In the genomic region with DNA sequence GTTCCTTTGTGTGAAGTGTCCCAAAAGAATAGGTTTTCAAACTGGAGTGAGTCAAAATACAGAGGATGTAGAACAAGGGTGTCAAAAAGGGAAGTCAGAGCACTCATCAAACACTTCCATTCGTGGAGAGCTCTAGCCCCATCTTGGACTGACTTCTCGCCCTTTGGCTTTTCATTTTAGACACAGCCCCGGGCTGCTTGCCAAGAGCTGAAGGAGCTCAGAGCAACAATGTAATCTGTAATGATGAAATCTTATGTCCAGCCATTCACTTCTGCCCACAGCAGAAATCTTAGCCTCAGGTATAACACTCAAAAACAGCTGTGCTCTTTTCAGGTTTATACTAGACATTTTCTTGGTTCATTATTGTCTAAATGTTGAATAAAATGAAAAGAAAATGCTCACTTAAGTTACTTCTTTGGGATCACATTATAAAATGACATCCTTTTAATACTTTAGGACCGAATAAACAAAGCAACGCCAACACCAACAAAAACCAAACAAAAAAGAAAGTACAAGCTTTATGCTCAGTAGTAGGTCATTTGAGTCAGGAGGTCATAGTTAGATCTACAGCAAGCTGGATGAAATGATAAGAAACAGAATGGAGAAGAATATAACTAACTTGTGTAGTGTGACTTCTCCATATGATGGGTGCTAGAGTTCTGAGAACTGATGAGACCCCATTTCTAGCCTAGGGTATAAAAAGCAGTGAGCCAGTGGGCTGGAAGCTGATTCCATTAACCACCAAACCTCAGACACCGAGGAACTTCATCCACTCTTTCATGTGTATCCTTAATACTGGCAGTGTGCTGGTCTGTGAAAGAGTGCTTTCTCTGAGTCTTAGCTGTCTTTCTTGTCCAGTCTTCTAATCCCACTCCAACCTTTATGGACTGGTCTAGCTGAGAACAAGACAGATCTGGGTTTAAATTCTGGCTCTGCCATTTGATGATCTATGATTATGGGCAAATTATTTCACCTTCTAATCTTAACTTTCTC, we compare ENCODE assay signal across 20 cellular contexts.
DNase-seq lines count a peak whose midpoint lies in the region; ATAC-seq and TF ChIP-seq lines count a peak whose summit lies in the region.
"Had no signal": no experiment of that assay in that cellular context is flagged by ENCODE, and none has a peak within 500 bp of the region (broad histone marks: within the 10 kb centered on the region; RNA-seq: fewer than 3 reads in every experiment).

No MANE protein-coding gene starts in this region.

- H3K27ac ChIP-seq in right atrium auricular region, result no peak overlapping the region
- no peak overlapping the region for H3K27ac ChIP-seq in colonic mucosa
- H3K27ac ChIP-seq: cardiac muscle cell, upper lobe of left lung had no signal

- H3K9me3 ChIP-seq in right atrium auricular region (peaks cover 0 to 4% of the 10 kb centered on the region in 2 donors), colonic mucosa (no peaks in the 10 kb centered on the region)
- H3K9me3 ChIP-seq: Caco-2, upper lobe of left lung had no signal

- H3K4me1 ChIP-seq in right atrium auricular region, result no peaks in the 10 kb centered on the region
- no peaks in the 10 kb centered on the region for H3K4me1 ChIP-seq in colonic mucosa

- H3K36me3 ChIP-seq in right atrium auricular region, result no peaks in the 10 kb centered on the region
- H3K36me3 ChIP-seq in colonic mucosa, result no peaks in the 10 kb centered on the region
- H3K36me3 ChIP-seq: cardiac muscle cell, upper lobe of left lung had no signal

- no peak overlapping the region for H3K4me3 ChIP-seq in right atrium auricular region
- no peak overlapping the region for H3K4me3 ChIP-seq in colonic mucosa
- H3K4me3 ChIP-seq: cardiac muscle cell, upper lobe of left lung had no signal

- intact Hi-C loops in left cardiac atrium (cut with DNase I), result no loop called here
- intact Hi-C loops in Right ventricle myocardium inferior (cut with DNase I), result no loop called here
- intact Hi-C loops in colonic mucosa (cut with DNase I), result no loop called here

- no peaks in the 10 kb centered on the region for H3K27me3 ChIP-seq in right atrium auricular region
- H3K27me3 ChIP-seq in colonic mucosa, result no peaks in the 10 kb centered on the region
- H3K27me3 ChIP-seq: cardiac muscle cell, upper lobe of left lung had no signal

- no peak overlapping the region for H3K9ac ChIP-seq in colonic mucosa (ENCODE audit: low read depth in 2 of 2, low read length in 2 of 2)

- ATAC-seq in left cardiac atrium (peak; percentile 19 to 48), Right ventricle myocardium inferior (no peak)
- ATAC-seq: activated CD8-positive, alpha-beta memory T cell treated with anti-CD3 and anti-CD28 coated beads, Interleukin-2, amount 10 ng/mL, durations not matched to agents 7 days and 5 days; natural killer cell treated with Interleukin-12 subunit alpha and Interleukin-12 subunit beta and Interleukin-15 and Interleukin-18, amount 100 ng/mL, for 72 hours; stimulated activated memory B cell treated with anti-CD40 and anti-IgM and Interleukin-4, amounts not matched to agents 10 μg/mL and 1 μg/mL and 100 μg/mL, for 72 hours had no signal

- TF ChIP-seq CTCF in right atrium auricular region (IDR thresholded peaks at IDR 0.05) (no peak), colonic mucosa (IDR thresholded peaks at IDR 0.05) (no peak)

- peak; percentile 52 for DNase-seq in left cardiac atrium
- DNase-seq in Right ventricle myocardium inferior (ENCODE audit: missing footprints), result no peak
- peak; percentile 49 for DNase-seq in astrocyte of the hippocampus (ENCODE audit: low read depth, low spot score)
- DNase-seq in right atrium auricular region (ENCODE audit: low spot score), result peak; percentile 65
- no peak for DNase-seq in colonic mucosa
- DNase-seq in NCI-H1694 (lab: John Stamatoyannopoulos, UW), result no peak
- no peak for DNase-seq in mesenteric fat pad (ENCODE audit: low spot score)
- DNase-seq in activated T-cell treated with anti-CD3 and anti-CD28 coated beads, Interleukin-2, amount 50 U/mL, for 1 hour, result no peak
- DNase-seq: ACHN; activated B cell treated with CpG ODN at 0.5 μM for 24 hours; activated CD8-positive, alpha-beta memory T cell treated with anti-CD3 and anti-CD28 coated beads, Interleukin-2, amount 10 ng/mL, durations not matched to agents 7 days and 5 days; activated gamma-delta T cell treated with Interleukin-2 at 50 U/mL for 16 hours; Caco-2; hippocampal formation; MV-4-11; NCI-H446 had no signal

Comparison
In these comparisons a context has a peak if more than half of its experiments do, and no peak if none do; other contexts are left out.
1. DNase-seq: peak in left cardiac atrium (single experiment), astrocyte of the hippocampus (single experiment) and right atrium auricular region (single experiment); none in Right ventricle myocardium inferior (single experiment), colonic mucosa (single experiment), NCI-H1694 (single experiment), mesenteric fat pad (single experiment) and activated T-cell treated with anti-CD3 and anti-CD28 coated beads, Interleukin-2, amount 50 U/mL, for 1 hour (single experiment).